ENCODE assay signal across 8 cellular contexts in the genomic region with DNA sequence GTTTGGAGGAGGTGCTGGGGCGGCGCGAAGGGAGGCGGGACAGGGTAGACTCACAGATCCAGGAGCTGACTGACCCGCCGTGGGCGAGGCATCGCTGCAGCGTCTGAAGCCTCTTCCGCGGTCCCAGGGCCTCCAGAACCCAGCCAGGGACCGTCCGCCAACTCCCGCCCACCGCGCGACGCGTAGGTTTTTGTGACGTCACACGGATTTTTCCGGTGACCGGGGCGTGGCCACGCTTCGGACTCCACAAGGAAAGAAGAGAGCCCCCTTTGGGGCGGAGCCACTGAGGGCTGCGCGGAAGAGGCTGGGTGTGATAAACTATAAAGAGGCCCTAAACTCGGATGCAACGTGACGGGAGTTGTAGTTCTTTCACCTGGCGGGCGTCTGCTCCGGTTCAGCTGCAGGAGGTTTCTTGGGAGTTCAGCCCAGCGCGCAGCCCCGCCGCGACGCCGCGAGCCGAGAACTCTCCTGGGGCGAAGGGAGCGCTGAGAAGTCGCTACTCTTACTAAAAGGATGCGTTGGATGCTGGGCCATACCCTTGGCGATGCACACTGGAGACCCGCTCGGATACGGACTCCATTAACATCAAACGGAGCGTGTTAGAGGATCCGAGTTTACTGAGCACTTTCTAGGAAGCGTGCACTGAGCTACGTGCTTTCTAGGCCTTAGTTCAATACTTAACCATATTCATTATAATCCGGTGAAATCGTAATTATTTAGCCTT. TPM values are rescaled to one million over a fixed set of nuclear protein-coding genes. Genes with fewer than 3 reads are reported as not detected.
DNase-seq lines count a peak whose midpoint lies in the region; ATAC-seq lines count a peak whose summit lies in the region.

A gene (minus strand): TSS at position 105 of the 724 bp plus-strand sequence. CDS start 13 bp downstream, at position 92.

- WGBS in mesenchymal stem cell, result 6% methylated on average over 55 of the region's 59 CpGs

- peak within 1 kb of the TSS; percentile 75 to 88 for H3K4ac ChIP-seq in mesenchymal stem cell (ENCODE audit: low read depth in 1 of 2, low read length in 2 of 2)

- peak within 1 kb of the TSS; percentile 80 for H3K27ac ChIP-seq in mesenchymal stem cell (ENCODE audit: low read length, poor library complexity, severe bottlenecking)

- H3K27me3 ChIP-seq in endocrine pancreas (ENCODE audit: control insufficient read depth, insufficient read depth, low read length), result no peaks in the 10 kb centered on the region
- no peaks in the 10 kb centered on the region for H3K27me3 ChIP-seq in mesenchymal stem cell (ENCODE audit: control insufficient read depth in 1 of 2, insufficient read depth in 1 of 2, low read length in 2 of 2)

- H3K4me1 ChIP-seq in endocrine pancreas (ENCODE audit: control insufficient read depth, insufficient read depth, low read length), result no peaks in the 10 kb centered on the region
- peaks cover 9% of the 10 kb centered on the region for H3K4me1 ChIP-seq in mesenchymal stem cell (ENCODE audit: control insufficient read depth, insufficient read depth, low read depth, low read length)

- H2AK5ac ChIP-seq in mesenchymal stem cell (ENCODE audit: low read length, severe bottlenecking), result peak within 1 kb of the TSS; percentile 90

- peak within 1 kb of the TSS; percentile 73 for H3K9ac ChIP-seq in endocrine pancreas (ENCODE audit: control insufficient read depth, insufficient read depth, low read length)
- H3K9ac ChIP-seq in mesenchymal stem cell (ENCODE audit: low read length), result peak within 1 kb of the TSS; percentile 95

- H3K4me3 ChIP-seq in endocrine pancreas (ENCODE audit: control insufficient read depth, insufficient read depth, low read length) (peak within 1 kb of the TSS; percentile 92), mesenchymal stem cell (ENCODE audit: insufficient read depth in 1 of 2, low read depth in 1 of 2, low read length in 2 of 2) (peak within 1 kb of the TSS; percentile 65 to 98)

- H3K4me2 ChIP-seq in mesenchymal stem cell (ENCODE audit: low read length, poor library complexity, severe bottlenecking), result peak within 1 kb of the TSS; percentile 74

- H2BK12ac ChIP-seq in mesenchymal stem cell (ENCODE audit: low read length in 2 of 2), result peak within 1 kb of the TSS; percentile 89 to 95

- no peaks in the 10 kb centered on the region for H3K9me3 ChIP-seq in endocrine pancreas (ENCODE audit: control insufficient read depth, low read length)
- no peaks in the 10 kb centered on the region for H3K9me3 ChIP-seq in mesenchymal stem cell (ENCODE audit: control insufficient read depth, low read length)

- peak within 1 kb of the TSS; percentile 81 to 90 for H3K18ac ChIP-seq in mesenchymal stem cell (ENCODE audit: low read depth in 1 of 2, low read length in 2 of 2)

- H3K14ac ChIP-seq in mesenchymal stem cell (ENCODE audit: low read length in 2 of 2), result peak within 1 kb of the TSS in 1 of 2 experiments; percentile 59

- peak within 1 kb of the TSS; percentile 52 for H2BK15ac ChIP-seq in mesenchymal stem cell (ENCODE audit: low read depth, poor library complexity, severe bottlenecking)

- H4K8ac ChIP-seq in mesenchymal stem cell (ENCODE audit: low read length), result peak within 1 kb of the TSS; percentile 93

- H3K36me3 ChIP-seq in endocrine pancreas (ENCODE audit: control insufficient read depth, insufficient read depth, low read length) (no peaks in the 10 kb centered on the region), mesenchymal stem cell (ENCODE audit: control insufficient read depth in 1 of 2, insufficient read depth in 2 of 2, low read depth in 1 of 2, low read length in 2 of 2) (no peaks in the 10 kb centered on the region)

- peak within 1 kb of the TSS; percentile 36 for H2AFZ ChIP-seq in mesenchymal stem cell (ENCODE audit: low read depth, low read length)

- DNase-seq in COLO829 (ENCODE audit: low spot score) (peak; percentile 99), HT-29 (ENCODE audit: low spot score) (peak; percentile 100), NOMO-1 treated with DMSO at 0.1 percent for 48 hours (lab: John Stamatoyannopoulos, UW; ENCODE audit: unreplicated experiment) (peak; percentile 100), mesenchymal stem cell (peak; percentile 99)
- peak; percentile 93 for DNase-seq in activated CD8-positive, alpha-beta memory T cell treated with anti-CD3 and anti-CD28 coated beads, Interleukin-2, amount 50 U/mL, for 1 hour (ENCODE audit: extremely low read depth)
- peak; percentile 92 for DNase-seq in stimulated activated CD8-positive, alpha-beta memory T cell treated with anti-CD3 and anti-CD28 coated beads, Interleukin-12 subunit alpha, Interleukin-12 subunit beta, amount 100 ng/mL, for 24 hours (ENCODE audit: extremely low read depth)

- H2BK120ac ChIP-seq in mesenchymal stem cell (ENCODE audit: low read depth, low read length), result peak within 1 kb of the TSS; percentile 79

- peak within 1 kb of the TSS; percentile 79 for H4K91ac ChIP-seq in mesenchymal stem cell (ENCODE audit: low read length)

- H2BK5ac ChIP-seq in mesenchymal stem cell (ENCODE audit: low read depth, low read length, poor library complexity, severe bottlenecking), result no peak within 1 kb of the TSS

- H3K79me1 ChIP-seq in mesenchymal stem cell (replicated peaks; ENCODE audit: low read length, poor library complexity, severe bottlenecking), result peaks cover 7% of the 10 kb centered on the region

- ATAC-seq in GM21360 (IDR thresholded peaks at IDR 0.05; ENCODE audit: unreplicated experiment), result peak; percentile 94

- H3K23ac ChIP-seq in mesenchymal stem cell (ENCODE audit: low read length in 2 of 2), result peak within 1 kb of the TSS in 1 of 2 experiments; percentile 46

RNA-seq across cellular contexts. Expression of the gene that starts here (rescaled TPM):
- 2.7 and 4.3 TPM in 2 replicates for total RNA-seq in HT-29 (2014; rRNA removed; shearing (Covaris generic))
- 5.9 TPM for polyA plus RNA-seq in mesenchymal stem cell (2013, experiment 1 of 2)
- polyA plus RNA-seq in mesenchymal stem cell (2013, experiment 2 of 2), result 6.3 TPM

Comparison
In these comparisons a context has a peak if more than half of its experiments do, and no peak if none do; other contexts are left out.
1. Peak in every context shown above with its lines: DNase-seq, ATAC-seq, H3K4me3 ChIP-seq and H3K27ac ChIP-seq.